ENCODE assay signal across 9 cellular contexts in genomic region chr11:67588899-67589406, GRCh38. TPM values are rescaled to one million over a fixed set of nuclear protein-coding genes. Genes with fewer than 3 reads are reported as not detected.
DNase-seq lines count a peak whose midpoint lies in the region; ATAC-seq, FAIRE-seq and TF ChIP-seq lines count a peak whose summit lies in the region.
"Not testable (repeated sequence)": the region's sequence is repeated elsewhere in the genome, so short reads cannot be mapped to it uniquely, and the experiment has no call there.
"Had no signal": no experiment of that assay in that cellular context is flagged by ENCODE, and none has a peak within 500 bp of the region (broad histone marks: within the 10 kb centered on the region; RNA-seq: fewer than 3 reads in every experiment).

No MANE protein-coding gene starts in this region.

- H3K27me3 ChIP-seq in BLaER1; DOHH2 (ENCODE audit: control insufficient read depth, low read length); GM23338 (ENCODE audit: insufficient read depth); K562 (ENCODE audit: control insufficient read depth in 2 of 2, insufficient read depth in 2 of 2, low read length in 2 of 2): not testable (repeated sequence)

- DNase-seq in GM23338 (ENCODE audit: low spot score); OCI-LY7 (ENCODE audit: low spot score); activated B cell treated with CpG ODN at 0.5 μM for 24 hours; K562 (ENCODE audit: extremely low read depth in 1 of 4, low spot score in 3 of 4): not testable (repeated sequence)
- DNase-seq in naive B cell = peak; percentile 27

- in situ Hi-C loops in K562 (cut with MboI) = not testable (repeated sequence)

- 58% methylated on average over 11 of the region's 11 CpGs for WGBS in K562 (ENCODE audit: insufficient coverage, low coverage, missing lambda C conversion rate)

- H3K36me3 Mint-ChIP-seq in GM23338 (ENCODE audit: low read depth) (peaks cover 50% of the 10 kb centered on the region), activated B cell treated with CpG ODN at 0.5 μM for 24 hours (ENCODE audit: low read depth) (peaks cover 32% of the 10 kb centered on the region)
- not testable (repeated sequence) for H3K36me3 Mint-ChIP-seq in naive B cell

- not testable (repeated sequence) for TF ChIP-seq POLR2A in K562 (conservative IDR thresholded peaks at IDR 0.05)

- H3K4me3 Mint-ChIP-seq in GM23338 = not testable (repeated sequence)
- peak overlapping the region; percentile 28 for H3K4me3 Mint-ChIP-seq in activated B cell treated with CpG ODN at 0.5 μM for 24 hours
- peak overlapping the region in 4 of 8 donors; percentile 34 to 79 (median 67) for H3K4me3 Mint-ChIP-seq in naive B cell

- CTCF ChIA-PET in OCI-LY7 (lab: Charles Lee; ENCODE audit: unreplicated experiment) = interaction anchor here (0.6 kb wide), 1 partner anchor 83 kb away, joined by 10 read pairs; no protein-coding TSS in a partner anchor
- CTCF ChIA-PET in activated B cell treated with CpG ODN at 0.5 μM for 24 hours (lab: Charles Lee); K562 (lab: Yijun Ruan, JAX; ENCODE audit: low intra/inter-chr PET ratio): not testable (repeated sequence)

- not testable (repeated sequence) for H3K9me3 Mint-ChIP-seq in GM23338, activated B cell treated with CpG ODN at 0.5 μM for 24 hours, naive B cell

- peak; percentile 15 for FAIRE-seq in K562 (lab: Jason Lieb, UNC)

- H2AFZ ChIP-seq in GM23338; OCI-LY7 (ENCODE audit: low read length); K562 (ENCODE audit: low read depth, low read length): not testable (repeated sequence)

- BruUV-seq in OCI-LY7 (replicated peaks; lab: Mats Ljungman, UMichigan); K562 (replicated peaks; lab: Mats Ljungman, UMichigan): not testable (repeated sequence)

- POLR2A ChIA-PET in OCI-LY7 (lab: Charles Lee) (interaction anchor here (1.2 kb wide), 1 partner anchor 12 kb away, joined by 3 read pairs; no protein-coding TSS in a partner anchor), activated B cell treated with CpG ODN at 0.5 μM for 24 hours (lab: Charles Lee) (interaction anchor here (3.3 to 3.8 kb wide), 2 partner anchors 24 to 41 kb away, joined by 19 to 28 read pairs; partner anchors contain the start of gene NUDT8), K562 (lab: Yijun Ruan, JAX) (interaction anchor here (1.2 to 3.8 kb wide), 3 partner anchors 12 to 79 kb away, joined by 3 to 14 read pairs (median 4); no protein-coding TSS in a partner anchor)

- H3K79me2 ChIP-seq in DOHH2 (ENCODE audit: control insufficient read depth, low read length) = peaks cover 22% of the 10 kb centered on the region
- peaks cover 18% of the 10 kb centered on the region for H3K79me2 ChIP-seq in GM23338 (replicated peaks; ENCODE audit: insufficient read depth)
- H3K79me2 ChIP-seq in OCI-LY7 (ENCODE audit: insufficient read depth, low read depth, low read length) = peaks cover 21% of the 10 kb centered on the region; the same call in 1 of the 2 replicates
- H3K79me2 ChIP-seq in K562 (ENCODE audit: control insufficient read depth, insufficient read depth, low read length) = peaks cover 25% of the 10 kb centered on the region

- H3K27me3 Mint-ChIP-seq in GM23338 (ENCODE audit: insufficient read depth, low read depth, poor library complexity) = peaks cover 29% of the 10 kb centered on the region
- not testable (repeated sequence) for H3K27me3 Mint-ChIP-seq in activated B cell treated with CpG ODN at 0.5 μM for 24 hours, naive B cell

- H3K9me2 ChIP-seq in DOHH2 (replicated peaks; ENCODE audit: control insufficient read depth, low read length); GM23338 (ENCODE audit: insufficient read depth); OCI-LY7 (ENCODE audit: insufficient read depth, low read length): not testable (repeated sequence)

- not testable (repeated sequence) for TF ChIP-seq RAD21 in K562 (CRISPR knock-in tag; conservative IDR thresholded peaks at IDR 0.05 in 1 of 2, IDR thresholded peaks at IDR 0.05 in 1 of 2)

- H3K4me2 ChIP-seq in BLaER1 (peak overlapping the region; percentile 30), DOHH2 (ENCODE audit: low read length) (peak overlapping the region; percentile 98; the same call in 1 of the 2 replicates), OCI-LY7 (ENCODE audit: low read length) (peak overlapping the region; percentile 8; the same call in 1 of the 2 replicates)
- not testable (repeated sequence) for H3K4me2 ChIP-seq in GM23338; K562 (ENCODE audit: insufficient read depth, low read length)

- not testable (repeated sequence) for H3K4me3 ChIP-seq in BLaER1; GM23338; OCI-LY7 (ENCODE audit: low read depth, low read length, poor library complexity, severe bottlenecking); K562
- peak overlapping the region; percentile 4; the same call in 1 of the 2 replicates for H3K4me3 ChIP-seq in DOHH2 (ENCODE audit: low read length)

- H3K27ac ChIP-seq in BLaER1; DOHH2 (ENCODE audit: low read depth, low read length); K562 (ENCODE audit: extremely low read depth, low read depth, low read length): not testable (repeated sequence)
- H3K27ac ChIP-seq in GM23338 (ENCODE audit: low read depth) (peak overlapping the region; percentile 66; the same call in 1 of the 2 replicates), OCI-LY7 (ENCODE audit: low read depth, low read length, poor library complexity, severe bottlenecking) (peak overlapping the region; percentile 84)

- TF ChIP-seq EP300 in K562 (IDR thresholded peaks at IDR 0.05; ENCODE audit: low read length) = not testable (repeated sequence)

- H3K4me1 ChIP-seq in BLaER1 = peaks cover 49% of the 10 kb centered on the region
- peaks cover 62% of the 10 kb centered on the region for H3K4me1 ChIP-seq in DOHH2 (ENCODE audit: control insufficient read depth, low read length)
- H3K4me1 ChIP-seq in GM23338 (ENCODE audit: insufficient read depth) = peaks cover 13% of the 10 kb centered on the region
- H3K4me1 ChIP-seq in OCI-LY7 (ENCODE audit: insufficient read depth, low read length, poor library complexity, severe bottlenecking) = peaks cover 49% of the 10 kb centered on the region
- peaks cover 10 to 32% of the 10 kb centered on the region in 2 experiments; a peak in 4 of 5 replicates for H3K4me1 ChIP-seq in K562 (replicated peaks in 1 of 2; ENCODE audit: control insufficient read depth in 2 of 2, insufficient read depth in 2 of 2, low read length in 2 of 2)

- H3K9me3 ChIP-seq in BLaER1; DOHH2 (ENCODE audit: control insufficient read depth, insufficient read depth, low read length); OCI-LY7 (ENCODE audit: low read length); K562 (replicated peaks; ENCODE audit: control insufficient read depth, insufficient read depth, low read depth, low read length): not testable (repeated sequence)

- H3K9ac ChIP-seq in BLaER1; K562 (ENCODE audit: insufficient read depth in 1 of 2, low read depth in 2 of 2, low read length in 2 of 2): not testable (repeated sequence)

- intact Hi-C loops in OCI-LY7 (cut with micrococcal nuclease; ENCODE audit: unreplicated experiment) = loop anchor here (1.0 to 10.0 kb wide), 3 partner anchors 17 to 234 kb away; partner anchors contain the start of genes NDUFV1, POLD4, PPP1CA and TBC1D10C
- intact Hi-C loops in activated B cell treated with CpG ODN at 0.5 μM for 24 hours (cut with micrococcal nuclease) = loop anchor here (1.0 to 5.0 kb wide), 5 partner anchors 17 to 237 kb away; partner anchors contain the start of genes CDK2AP2, NDUFV1, POLD4 and PPP1CA
- intact Hi-C loops in K562 (cut with micrococcal nuclease) = not testable (repeated sequence)

- TF ChIP-seq CTCF in DOHH2 (IDR thresholded peaks at IDR 0.05; ENCODE audit: low read depth, low read length, poor library complexity, severe bottlenecking); GM23338 (conservative IDR thresholded peaks at IDR 0.05; ENCODE audit: low read depth in 2 of 2); OCI-LY7 (conservative IDR thresholded peaks at IDR 0.05; ENCODE audit: low read length); activated B cell treated with CpG ODN at 0.5 μM for 24 hours (IDR thresholded peaks at IDR 0.05); K562 (IDR thresholded peaks at IDR 0.05 in 2 of 3, conservative IDR thresholded peaks at IDR 0.05 in 1 of 3; ENCODE audit: insufficient read depth in 2 of 3, low read depth in 1 of 3, low read length in 3 of 3): not testable (repeated sequence)

- not testable (repeated sequence) for ATAC-seq in GM23338; activated B cell treated with CpG ODN at 0.5 μM for 24 hours (ENCODE audit: low read depth); K562; naive B cell (ENCODE audit: low read depth in 2 of 2)

- H3K36me3 ChIP-seq in BLaER1 (peaks cover 51% of the 10 kb centered on the region), DOHH2 (ENCODE audit: control insufficient read depth, low read length) (peaks cover 56% of the 10 kb centered on the region), GM23338 (ENCODE audit: insufficient read depth) (peaks cover 11% of the 10 kb centered on the region; the same call in 1 of the 2 replicates), OCI-LY7 (ENCODE audit: insufficient read depth, low read length) (peaks cover 61% of the 10 kb centered on the region), K562 (ENCODE audit: control insufficient read depth, insufficient read depth, low read length) (peaks cover 41% of the 10 kb centered on the region)

- H3F3A ChIP-seq in DOHH2 (ENCODE audit: control insufficient read depth, insufficient read depth) (peaks cover 45% of the 10 kb centered on the region), GM23338 (replicated peaks; ENCODE audit: low read depth) (peaks cover 23% of the 10 kb centered on the region)

- not testable (repeated sequence) for H3K27ac Mint-ChIP-seq in GM23338
- H3K27ac Mint-ChIP-seq in activated B cell treated with CpG ODN at 0.5 μM for 24 hours (peak overlapping the region; percentile 99), naive B cell (peak overlapping the region; percentile 11 to 97 (median 82))

- H4K20me1 ChIP-seq in BLaER1 (peaks cover 41% of the 10 kb centered on the region), DOHH2 (ENCODE audit: control insufficient read depth, insufficient read depth, low read depth, low read length) (peaks cover 11% of the 10 kb centered on the region), GM23338 (replicated peaks; ENCODE audit: insufficient read depth) (peaks cover 17% of the 10 kb centered on the region; the same call in 1 of the 2 replicates), K562 (replicated peaks; ENCODE audit: control insufficient read depth, insufficient read depth, low read length) (peaks cover 14% of the 10 kb centered on the region; the same call in 1 of the 2 replicates)
- H4K20me1 ChIP-seq in OCI-LY7 (ENCODE audit: insufficient read depth, low read length) = not testable (repeated sequence)

- H3K9me1 ChIP-seq in K562 (ENCODE audit: control insufficient read depth, insufficient read depth, low read length) = not testable (repeated sequence)

- H3K4me1 Mint-ChIP-seq in GM23338 (peaks cover 28% of the 10 kb centered on the region), activated B cell treated with CpG ODN at 0.5 μM for 24 hours (peaks cover 66% of the 10 kb centered on the region), naive B cell (peaks cover 52 to 68% (median 66%) of the 10 kb centered on the region in 3 donors)

RNA-seq across cellular contexts. Expression of gene GSTP1, which starts 5.3 kb away (rescaled TPM):
- 1,021 and 1,776 TPM in 2 replicates for total RNA-seq in GM23338 (2014; rRNA removed; shearing (Covaris generic))
- polyA plus RNA-seq in GM23338 (2016; fragmentation: Nextera tagmentation; extraction: Ambion mirVana) (1,881 and 1,914 TPM in 2 replicates), K562 (2011; rRNA removed) (910 and 997 TPM in 2 replicates), K562 (2014; fragmentation: Illumina TruSeq; extraction: Trizol) (1,177 and 1,409 TPM in 2 replicates), K562 (2014; fragmentation: Nextera tagmentation; extraction: Ambion mirVana) (1,000 to 10,000 TPM in 1 of 2 experiments, 100 to 1,000 TPM in 1; 739 to 1,204 TPM), K562 (2014; rRNA removed) (1,679 and 1,695 TPM in 2 replicates), naive B cell (ENCODE audit: low read depth in 6 of 6) (100 to 1,000 TPM; 225 to 406 (median 317) TPM)
- total RNA-seq in OCI-LY7 (2014; rRNA removed; shearing (Covaris generic)) = 1,251 and 1,604 TPM in 2 replicates
- total RNA-seq in OCI-LY7 (2022) (1,017 and 1,139 TPM in 2 replicates), activated B cell treated with CpG ODN at 0.5 μM for 24 hours (331 and 362 TPM in 2 replicates), K562 (2014; rRNA removed) (2,150 and 3,084 TPM in 2 replicates), K562 (2014; rRNA removed; fragmentation: Illumina TruSeq; extraction: Trizol) (412 and 592 TPM in 2 replicates), K562 (2015; rRNA removed; fragmentation: Illumina TruSeq; extraction: Trizol) (1,399 and 1,422 TPM in 2 replicates), K562 (2021) (1,400 and 1,492 TPM in 2 replicates)
- total RNA-seq in K562 (2011; cell fraction: chromatin; rRNA removed; ENCODE audit: low replicate concordance) = 78.9 and 217 TPM in 2 replicates
- total RNA-seq in K562 (2011; cell fraction: nucleolus; rRNA removed) = 419 and 483 TPM in 2 replicates
- total RNA-seq in K562 (2011; cell fraction: nucleoplasm; rRNA removed) = 278 and 289 TPM in 2 replicates
- polyA plus RNA-seq in K562 (2011; cell fraction: cytosol; rRNA removed) = 1,621 and 2,879 TPM in 2 replicates
- polyA plus RNA-seq in K562 (2011; cell fraction: nucleus; rRNA removed) = 798 and 965 TPM in 2 replicates
- 1,622 and 1,822 TPM in 2 replicates for polyA plus RNA-seq in K562 (2012)
- 380 and 408 TPM in 2 replicates for polyA minus RNA-seq in K562 (2011; rRNA and poly(A)+ RNA removed)
- 440 and 451 TPM in 2 replicates for polyA minus RNA-seq in K562 (2011; cell fraction: cytosol; rRNA and poly(A)+ RNA removed)
- 118 and 167 TPM in 2 replicates for polyA minus RNA-seq in K562 (2011; cell fraction: nucleus; rRNA and poly(A)+ RNA removed)
- total RNA-seq: HepG2 had no signal
- polyA plus RNA-seq: HepG2 had no signal

RNA-seq across cellular contexts. Expression of gene NDUFV1, which starts 17.8 kb away (rescaled TPM):
- 202 and 241 TPM in 2 replicates for total RNA-seq in GM23338 (2014; rRNA removed; shearing (Covaris generic))
- polyA plus RNA-seq in GM23338 (2016; fragmentation: Nextera tagmentation; extraction: Ambion mirVana) (98.6 and 104 TPM in 2 replicates), K562 (2011; rRNA removed) (172 and 261 TPM in 2 replicates), K562 (2014; fragmentation: Illumina TruSeq; extraction: Trizol) (209 and 273 TPM in 2 replicates), K562 (2014; fragmentation: Nextera tagmentation; extraction: Ambion mirVana) (10 to 100 TPM; 10.8 to 32.9 TPM), K562 (2014; rRNA removed) (423 and 426 TPM in 2 replicates), naive B cell (ENCODE audit: low read depth in 6 of 6) (100 to 1,000 TPM; 110 to 165 (median 124) TPM)
- total RNA-seq in OCI-LY7 (2014; rRNA removed; shearing (Covaris generic)) = 257 and 283 TPM in 2 replicates
- total RNA-seq in OCI-LY7 (2022) (294 and 335 TPM in 2 replicates), activated B cell treated with CpG ODN at 0.5 μM for 24 hours (207 and 221 TPM in 2 replicates), K562 (2014; rRNA removed) (408 and 468 TPM in 2 replicates), K562 (2014; rRNA removed; fragmentation: Illumina TruSeq; extraction: Trizol) (111 and 135 TPM in 2 replicates), K562 (2015; rRNA removed; fragmentation: Illumina TruSeq; extraction: Trizol) (242 and 251 TPM in 2 replicates), K562 (2021) (404 and 408 TPM in 2 replicates)
- 348 and 937 TPM in 2 replicates for total RNA-seq in K562 (2011; cell fraction: chromatin; rRNA removed; ENCODE audit: low replicate concordance)
- total RNA-seq in K562 (2011; cell fraction: nucleolus; rRNA removed) = 683 and 713 TPM in 2 replicates
- 505 and 528 TPM in 2 replicates for total RNA-seq in K562 (2011; cell fraction: nucleoplasm; rRNA removed)
- polyA plus RNA-seq in K562 (2011; cell fraction: cytosol; rRNA removed) = 251 and 329 TPM in 2 replicates
- 669 and 851 TPM in 2 replicates for polyA plus RNA-seq in K562 (2011; cell fraction: nucleus; rRNA removed)
- 286 and 337 TPM in 2 replicates for polyA plus RNA-seq in K562 (2012)
- 81.2 and 91.3 TPM in 2 replicates for polyA minus RNA-seq in K562 (2011; rRNA and poly(A)+ RNA removed)
- 141 and 202 TPM in 2 replicates for polyA minus RNA-seq in K562 (2011; cell fraction: cytosol; rRNA and poly(A)+ RNA removed)
- polyA minus RNA-seq in K562 (2011; cell fraction: nucleus; rRNA and poly(A)+ RNA removed) = 134 and 170 TPM in 2 replicates

RNA-seq across cellular contexts. Expression of gene NUDT8, which starts 40.8 kb away (rescaled TPM):
- 5.0 and 6.6 TPM in 2 replicates for total RNA-seq in GM23338 (2014; rRNA removed; shearing (Covaris generic))
- 15.1 and 16.4 TPM in 2 replicates for polyA plus RNA-seq in GM23338 (2016; fragmentation: Nextera tagmentation; extraction: Ambion mirVana)
- total RNA-seq in OCI-LY7 (2014; rRNA removed; shearing (Covaris generic)) = 14.4 and 20.4 TPM in 2 replicates
- 31.7 and 35.4 TPM in 2 replicates for total RNA-seq in OCI-LY7 (2022)
- total RNA-seq in activated B cell treated with CpG ODN at 0.5 μM for 24 hours = 5.3 and 6.1 TPM in 2 replicates
- total RNA-seq in K562 (2011; cell fraction: chromatin; rRNA removed; ENCODE audit: low replicate concordance) = 2.8 and 15.1 TPM in 2 replicates
- total RNA-seq in K562 (2011; cell fraction: nucleolus; rRNA removed) = 22.0 and 23.0 TPM in 2 replicates
- total RNA-seq in K562 (2011; cell fraction: nucleoplasm; rRNA removed) = 9.8 and 13.5 TPM in 2 replicates
- total RNA-seq in K562 (2014; rRNA removed) = 23.8 and 36.3 TPM in 2 replicates
- total RNA-seq in K562 (2014; rRNA removed; fragmentation: Illumina TruSeq; extraction: Trizol) = 1.5 and 2.0 TPM in 2 replicates
- total RNA-seq in K562 (2015; rRNA removed; fragmentation: Illumina TruSeq; extraction: Trizol) = 6.2 and 6.6 TPM in 2 replicates
- 26.7 and 27.8 TPM in 2 replicates for total RNA-seq in K562 (2021)
- 4.3 and 6.2 TPM in 2 replicates for polyA plus RNA-seq in K562 (2011; rRNA removed)
- polyA plus RNA-seq in K562 (2011; cell fraction: cytosol; rRNA removed) = 11.0 and 34.8 TPM in 2 replicates
- 27.2 and 46.8 TPM in 2 replicates for polyA plus RNA-seq in K562 (2011; cell fraction: nucleus; rRNA removed)
- 20.9 and 25.8 TPM in 2 replicates for polyA plus RNA-seq in K562 (2012)
- polyA plus RNA-seq in K562 (2014; fragmentation: Illumina TruSeq; extraction: Trizol) = 5.0 and 14.0 TPM in 2 replicates
- polyA plus RNA-seq in K562 (2014; fragmentation: Nextera tagmentation; extraction: Ambion mirVana) = under 1 TPM; 0.23 to 0.85 TPM
- 21.7 and 27.2 TPM in 2 replicates for polyA plus RNA-seq in K562 (2014; rRNA removed)
- 0.72 and 1.2 TPM in 2 replicates for polyA minus RNA-seq in K562 (2011; rRNA and poly(A)+ RNA removed)
- polyA minus RNA-seq in K562 (2011; cell fraction: cytosol; rRNA and poly(A)+ RNA removed) = 5.7 and 7.1 TPM in 2 replicates
- polyA minus RNA-seq in K562 (2011; cell fraction: nucleus; rRNA and poly(A)+ RNA removed) = 11.9 and 15.1 TPM in 2 replicates
- 10 to 100 TPM in 3 of 6 donors, 1 to 10 TPM in 3; 2.9 to 15.3 (median 10.0) TPM for polyA plus RNA-seq in naive B cell (ENCODE audit: low read depth in 6 of 6)

RNA-seq across cellular contexts. Expression of gene TBX10, which starts 50.6 kb away (rescaled TPM):
- total RNA-seq in GM23338 (2014; rRNA removed; shearing (Covaris generic)) = 0.10 TPM in 1 of 2 replicates, not detected in the other
- not detected in 2 replicates for polyA plus RNA-seq in GM23338 (2016; fragmentation: Nextera tagmentation; extraction: Ambion mirVana)
- 2.4 and 4.3 TPM in 2 replicates for total RNA-seq in OCI-LY7 (2014; rRNA removed; shearing (Covaris generic))
- total RNA-seq in OCI-LY7 (2022) = 5.3 and 5.7 TPM in 2 replicates
- not detected in 2 replicates for total RNA-seq in activated B cell treated with CpG ODN at 0.5 μM for 24 hours
- total RNA-seq in K562 (2011; cell fraction: chromatin; rRNA removed; ENCODE audit: low replicate concordance) = not detected in 2 replicates
- not detected in 2 replicates for total RNA-seq in K562 (2011; cell fraction: nucleolus; rRNA removed)
- total RNA-seq in K562 (2011; cell fraction: nucleoplasm; rRNA removed) = not detected in 2 replicates
- not detected in 2 replicates for total RNA-seq in K562 (2014; rRNA removed)
- total RNA-seq in K562 (2014; rRNA removed; fragmentation: Illumina TruSeq; extraction: Trizol) = not detected in 2 replicates
- not detected in 2 replicates for total RNA-seq in K562 (2015; rRNA removed; fragmentation: Illumina TruSeq; extraction: Trizol)
- not detected in 2 replicates for total RNA-seq in K562 (2021)
- polyA plus RNA-seq in K562 (2011; rRNA removed) = not detected in 2 replicates
- not detected in 2 replicates for polyA plus RNA-seq in K562 (2011; cell fraction: cytosol; rRNA removed)
- not detected in 2 replicates for polyA plus RNA-seq in K562 (2011; cell fraction: nucleus; rRNA removed)
- polyA plus RNA-seq in K562 (2012) = 0.14 and 0.18 TPM in 2 replicates
- not detected in 2 replicates for polyA plus RNA-seq in K562 (2014; fragmentation: Illumina TruSeq; extraction: Trizol)
- polyA plus RNA-seq in K562 (2014; fragmentation: Nextera tagmentation; extraction: Ambion mirVana) = not detected
- not detected in 2 replicates for polyA plus RNA-seq in K562 (2014; rRNA removed)
- not detected in 2 replicates for polyA minus RNA-seq in K562 (2011; rRNA and poly(A)+ RNA removed)
- not detected in 2 replicates for polyA minus RNA-seq in K562 (2011; cell fraction: cytosol; rRNA and poly(A)+ RNA removed)
- polyA minus RNA-seq in K562 (2011; cell fraction: nucleus; rRNA and poly(A)+ RNA removed) = not detected in 2 replicates
- polyA plus RNA-seq in naive B cell (ENCODE audit: low read depth in 6 of 6) = not detected
- total RNA-seq: Daoy had no signal
